In genomic region chr3:189967254-189967865, GRCh38 we compare ENCODE assay signal across 8 cellular contexts.
DNase-seq lines count a peak whose midpoint lies in the region; ATAC-seq and TF ChIP-seq lines count a peak whose summit lies in the region.

No MANE protein-coding gene starts in this region.

- ATAC-seq in right cardiac atrium = no peak

- H3K4me1 Mint-ChIP-seq in osteocyte (ENCODE audit: unreplicated experiment) = peaks cover 3% of the 10 kb centered on the region

- H3K4me1 ChIP-seq in left ventricle myocardium inferior (no peaks in the 10 kb centered on the region), right cardiac atrium (ENCODE audit: control insufficient read depth, insufficient read depth, low read length) (no peaks in the 10 kb centered on the region), GM23248 (ENCODE audit: insufficient read depth) (no peaks in the 10 kb centered on the region), esophagus squamous epithelium (peaks cover 0 to under 1% (median 0%) of the 10 kb centered on the region in 3 donors)

- no peak overlapping the region for H3K27ac ChIP-seq in left ventricle myocardium inferior (replicated peaks)
- H3K27ac ChIP-seq in right cardiac atrium (ENCODE audit: low read length) = no peak overlapping the region
- H3K27ac ChIP-seq in GM23248 = no peak overlapping the region
- H3K27ac ChIP-seq in esophagus squamous epithelium = no peak overlapping the region

- no peaks in the 10 kb centered on the region for H4K20me1 ChIP-seq in GM23248 (ENCODE audit: insufficient read depth)

- intact Hi-C loops in left ventricle myocardium inferior (cut with micrococcal nuclease) = loop anchor here (2.0 to 10.0 kb wide), 3 partner anchors 235 to 457 kb away; no protein-coding TSS in a partner anchor
- intact Hi-C loops in right cardiac atrium (cut with DNase I) = loop anchor here in 1 of 4 donors (10.0 kb wide), 1 partner anchor 157 kb away; the partner anchor contains the start of gene P3H2
- intact Hi-C loops in esophagus squamous epithelium (cut with DNase I) = loop anchor here (5.0 kb wide), 1 partner anchor 355 kb away; the partner anchor contains the start of gene CLDN1

- DNase-seq in left ventricle myocardium inferior (no peak), right cardiac atrium (no peak), GM23248 (peak; percentile 67), SK-N-DZ (ENCODE audit: low spot score) (peak; percentile 62), esophagus squamous epithelium (lab: John Stamatoyannopoulos, UW) (no peak), osteocyte (ENCODE audit: extremely low spot score, unreplicated experiment) (no peak), NCI-H187 (lab: John Stamatoyannopoulos, UW) (no peak)

- no peak overlapping the region for H3K4me3 Mint-ChIP-seq in osteocyte (ENCODE audit: unreplicated experiment)

- H3K27ac Mint-ChIP-seq in osteocyte (ENCODE audit: unreplicated experiment) = peak overlapping the region; percentile 47

- no peaks in the 10 kb centered on the region for H3K9me2 ChIP-seq in GM23248 (ENCODE audit: insufficient read depth)

- H3K4me3 ChIP-seq in left ventricle myocardium inferior (no peak overlapping the region), right cardiac atrium (ENCODE audit: low read length) (no peak overlapping the region), GM23248 (no peak overlapping the region), esophagus squamous epithelium (no peak overlapping the region)

- H3F3A ChIP-seq in GM23248 (ENCODE audit: insufficient read depth) = peaks cover 5% of the 10 kb centered on the region; the same call in 1 of the 2 replicates

- H3K4me2 ChIP-seq in GM23248 (ENCODE audit: unreplicated experiment) = no peak overlapping the region

- no peaks in the 10 kb centered on the region for H3K27me3 Mint-ChIP-seq in osteocyte (ENCODE audit: unreplicated experiment)

- peaks cover 70% of the 10 kb centered on the region for H3K36me3 Mint-ChIP-seq in osteocyte (ENCODE audit: unreplicated experiment)

- 42% methylated on average over 5 of the region's 5 CpGs for WGBS in right cardiac atrium
- WGBS in GM23248 (ENCODE audit: low coverage in 1 of 2, low lambda C conversion rate in 2 of 2, missing lambda C conversion rate in 2 of 2), 2 experiments = 33 to 34% methylated on average over 5 of the region's 5 CpGs
- 28 to 31% methylated on average over 5 of the region's 5 CpGs for WGBS in esophagus squamous epithelium, 2 donors

- H3K36me3 ChIP-seq in left ventricle myocardium inferior = no peaks in the 10 kb centered on the region
- no peaks in the 10 kb centered on the region for H3K36me3 ChIP-seq in GM23248 (ENCODE audit: low read depth)
- H3K36me3 ChIP-seq in esophagus squamous epithelium = peaks cover 0 to 32% (median 0%) of the 10 kb centered on the region in 3 donors

- H3K79me2 ChIP-seq in GM23248 (ENCODE audit: insufficient read depth) = no peaks in the 10 kb centered on the region

- TF ChIP-seq CTCF in left ventricle myocardium inferior (IDR thresholded peaks at IDR 0.05; ENCODE audit: borderline replicate concordance) = peak; percentile 91
- TF ChIP-seq CTCF in LNCAP (IDR thresholded peaks at IDR 0.05) = peak; percentile 79
- peak; percentile 69 to 91 (median 84) for TF ChIP-seq CTCF in esophagus squamous epithelium (IDR thresholded peaks at IDR 0.05)
- peak; percentile 82 for TF ChIP-seq CTCF in osteocyte (IDR thresholded peaks at IDR 0.05)

- H3K27me3 ChIP-seq in left ventricle myocardium inferior (ENCODE audit: low read depth) (no peaks in the 10 kb centered on the region), right cardiac atrium (ENCODE audit: control insufficient read depth, insufficient read depth) (no peaks in the 10 kb centered on the region), GM23248 (replicated peaks; ENCODE audit: insufficient read depth) (no peaks in the 10 kb centered on the region), esophagus squamous epithelium (no peaks in the 10 kb centered on the region)

- H3K9me3 Mint-ChIP-seq in osteocyte (ENCODE audit: unreplicated experiment) = no peaks in the 10 kb centered on the region

- no peak overlapping the region for H2AFZ ChIP-seq in GM23248

- in situ Hi-C loops in GM23248 (cut with MboI) = loop anchor here (10.0 to 25.0 kb wide), 2 partner anchors 357 to 470 kb away; partner anchors contain the start of genes CLDN1 and TMEM207

- H3K9ac ChIP-seq in GM23248 = no peak overlapping the region

- TF ChIP-seq POLR2A in esophagus squamous epithelium (IDR thresholded peaks at IDR 0.05) = no peak

- no peaks in the 10 kb centered on the region for H3K9me3 ChIP-seq in left ventricle myocardium inferior (replicated peaks)
- H3K9me3 ChIP-seq in right cardiac atrium (ENCODE audit: control insufficient read depth, low read length) = no peaks in the 10 kb centered on the region
- H3K9me3 ChIP-seq in GM23248 (ENCODE audit: low read depth) = no peaks in the 10 kb centered on the region
- H3K9me3 ChIP-seq in esophagus squamous epithelium = no peaks in the 10 kb centered on the region

Comparison
In these comparisons a context has a peak if more than half of its experiments do, and no peak if none do; other contexts are left out.
1. DNase-seq: peak in GM23248 (single experiment) and SK-N-DZ (single experiment); none in left ventricle myocardium inferior (single experiment), right cardiac atrium (0 of 3), esophagus squamous epithelium (single experiment), osteocyte (single experiment) and NCI-H187 (0 of 2).
2. Peak in every context shown above with its lines, with median percentiles within 50 percentile points of each other: CTCF ChIP-seq.